1 cellular context compared by ENCODE assay signal in the genomic region with DNA sequence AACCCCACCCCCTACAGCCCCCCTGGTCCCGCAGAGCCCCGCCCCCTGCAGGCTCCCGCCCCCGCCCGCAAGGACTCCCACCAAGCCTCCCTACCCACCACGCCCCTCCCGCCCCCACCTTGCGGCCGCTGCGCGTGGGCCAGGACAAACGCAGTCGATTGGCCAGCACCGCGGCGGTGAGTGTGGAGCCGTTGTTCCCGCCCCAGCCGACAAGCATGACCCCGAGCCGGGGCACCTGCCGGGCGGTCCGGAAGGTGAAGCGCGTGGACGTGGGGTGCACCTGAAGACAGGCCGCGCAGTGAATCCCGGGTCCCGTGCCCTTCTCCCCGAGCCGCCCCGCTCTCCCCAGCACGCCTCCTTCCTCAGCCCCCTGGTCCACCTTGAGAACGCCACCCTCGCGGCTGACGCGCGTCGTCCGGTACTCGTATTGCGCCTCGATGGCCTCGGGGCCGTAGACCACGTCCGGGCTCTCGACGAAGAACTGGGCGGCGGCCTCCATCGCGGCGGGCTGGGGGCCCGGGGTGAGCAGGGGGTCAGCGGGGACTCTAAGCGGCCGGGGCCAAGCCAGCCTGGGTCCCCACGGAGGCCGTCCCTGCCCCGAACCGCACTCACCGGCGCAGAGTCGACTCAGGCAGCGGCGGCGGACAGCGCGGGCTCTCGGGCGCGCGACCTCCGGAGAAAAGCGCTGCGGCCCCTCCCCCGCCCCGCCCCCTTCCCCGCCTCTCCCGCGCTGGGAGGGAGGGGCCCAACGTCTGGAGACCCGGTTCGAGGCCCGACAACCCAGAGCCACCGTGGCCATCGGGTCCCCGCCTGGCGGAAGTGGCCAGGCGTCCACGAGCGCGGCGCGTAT.
TF ChIP-seq lines count a peak whose summit lies in the region.

A gene (minus strand): TSS at position 653 of the 850 bp plus-strand sequence. CDS start 154 bp downstream, at position 499.

TF ChIP-seq in IMR-90, 13 proteins besides CTCF, POLR2A, EP300 and RAD21 (continued from another document):
- TF ChIP-seq MAZ (IDR thresholded peaks at IDR 0.05; ENCODE audit: borderline replicate concordance, low read depth, low read length), result no peak
- TF ChIP-seq BHLHE40 (IDR thresholded peaks at IDR 0.05; ENCODE audit: low read depth, low read length), result no peak
- no peak for TF ChIP-seq NFE2L2 (IDR thresholded peaks at IDR 0.05; ENCODE audit: low read depth, low read length)
- TF ChIP-seq, protein P1, sequence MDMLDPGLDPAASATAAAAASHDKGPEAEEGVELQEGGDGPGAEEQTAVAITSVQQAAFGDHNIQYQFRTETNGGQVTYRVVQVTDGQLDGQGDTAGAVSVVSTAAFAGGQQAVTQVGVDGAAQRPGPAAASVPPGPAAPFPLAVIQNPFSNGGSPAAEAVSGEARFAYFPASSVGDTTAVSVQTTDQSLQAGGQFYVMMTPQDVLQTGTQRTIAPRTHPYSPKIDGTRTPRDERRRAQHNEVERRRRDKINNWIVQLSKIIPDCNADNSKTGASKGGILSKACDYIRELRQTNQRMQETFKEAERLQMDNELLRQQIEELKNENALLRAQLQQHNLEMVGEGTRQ (IDR thresholded peaks at IDR 0.05; ENCODE audit: low read depth, low read length), result no peak
